In the genomic region with DNA sequence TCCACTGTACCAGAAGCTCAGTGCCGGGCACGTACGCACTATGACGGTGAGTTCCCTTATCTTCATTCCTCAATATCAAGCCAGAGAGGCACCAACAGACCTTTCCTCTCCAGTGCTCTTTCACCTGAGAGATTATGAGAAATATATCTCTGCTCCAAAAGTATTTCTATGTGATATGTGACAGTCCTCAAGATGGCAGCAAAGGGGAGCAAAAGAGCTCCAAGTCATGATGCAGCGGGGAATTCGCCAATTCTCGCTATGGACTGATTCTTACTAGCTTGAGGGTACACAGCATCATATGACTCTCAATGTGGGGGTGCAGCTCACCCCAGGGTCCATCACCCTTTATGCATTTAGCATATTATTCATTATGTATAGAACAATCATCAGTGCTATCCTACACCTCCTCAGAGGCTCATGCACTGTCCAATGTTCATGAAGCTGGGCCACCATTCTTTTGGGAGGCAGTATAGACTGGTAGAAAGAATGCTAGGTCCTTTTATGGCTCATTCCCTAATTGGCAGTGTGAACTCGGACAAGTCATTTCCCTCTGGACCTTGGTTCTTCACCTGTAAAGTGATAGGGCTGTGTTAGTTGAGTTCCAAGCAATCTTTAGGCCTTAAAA, we compare ENCODE assay signal across 1 cellular context.
TF ChIP-seq lines count a peak whose summit lies in the region.

No MANE protein-coding gene starts in this region.

TF ChIP-seq in IMR-90, 13 proteins besides CTCF, POLR2A, EP300 and RAD21 (continued from another document):
- TF ChIP-seq, protein P1, sequence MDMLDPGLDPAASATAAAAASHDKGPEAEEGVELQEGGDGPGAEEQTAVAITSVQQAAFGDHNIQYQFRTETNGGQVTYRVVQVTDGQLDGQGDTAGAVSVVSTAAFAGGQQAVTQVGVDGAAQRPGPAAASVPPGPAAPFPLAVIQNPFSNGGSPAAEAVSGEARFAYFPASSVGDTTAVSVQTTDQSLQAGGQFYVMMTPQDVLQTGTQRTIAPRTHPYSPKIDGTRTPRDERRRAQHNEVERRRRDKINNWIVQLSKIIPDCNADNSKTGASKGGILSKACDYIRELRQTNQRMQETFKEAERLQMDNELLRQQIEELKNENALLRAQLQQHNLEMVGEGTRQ (IDR thresholded peaks at IDR 0.05; ENCODE audit: low read depth, low read length): no peak
- no peak for TF ChIP-seq BHLHE40 (IDR thresholded peaks at IDR 0.05; ENCODE audit: low read depth, low read length)
- TF ChIP-seq, protein P2, sequence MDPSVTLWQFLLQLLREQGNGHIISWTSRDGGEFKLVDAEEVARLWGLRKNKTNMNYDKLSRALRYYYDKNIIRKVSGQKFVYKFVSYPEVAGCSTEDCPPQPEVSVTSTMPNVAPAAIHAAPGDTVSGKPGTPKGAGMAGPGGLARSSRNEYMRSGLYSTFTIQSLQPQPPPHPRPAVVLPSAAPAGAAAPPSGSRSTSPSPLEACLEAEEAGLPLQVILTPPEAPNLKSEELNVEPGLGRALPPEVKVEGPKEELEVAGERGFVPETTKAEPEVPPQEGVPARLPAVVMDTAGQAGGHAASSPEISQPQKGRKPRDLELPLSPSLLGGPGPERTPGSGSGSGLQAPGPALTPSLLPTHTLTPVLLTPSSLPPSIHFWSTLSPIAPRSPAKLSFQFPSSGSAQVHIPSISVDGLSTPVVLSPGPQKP (IDR thresholded peaks at IDR 0.05; ENCODE audit: borderline replicate concordance, low read depth, low read length): no peak
- TF ChIP-seq MXI1 (IDR thresholded peaks at IDR 0.05; ENCODE audit: borderline replicate concordance, low read depth, low read length): no peak
- TF ChIP-seq MAZ (IDR thresholded peaks at IDR 0.05; ENCODE audit: borderline replicate concordance, low read depth, low read length): no peak
